In genomic region chr10:80468806-80469421, GRCh38 we compare ENCODE assay signal across 9 cellular contexts. TPM values are rescaled to one million over a fixed set of nuclear protein-coding genes. Genes with fewer than 3 reads are reported as not detected.
A peak's percentile ranks its signal among the peaks of the same experiment; 100 is the strongest.
DNase-seq lines count a peak whose midpoint lies in the region; ATAC-seq and FAIRE-seq lines count a peak whose summit lies in the region.
"Had no signal": no experiment of that assay in that cellular context is flagged by ENCODE, and none has a peak within 500 bp of the region (broad histone marks: within the 10 kb centered on the region; RNA-seq: fewer than 3 reads in every experiment).

No MANE protein-coding gene starts in this region.

- peaks cover 35% of the 10 kb centered on the region for H3K36me3 Mint-ChIP-seq in activated T-helper 1 cell treated with anti-CD3 and anti-CD28 coated beads, Interleukin-12 subunit alpha, Interleukin-12 subunit beta, Interleukin-2, Interleukin-4 antibody, amounts not matched to agents 30 ng/mL and 10 ng/mL and 1 ng/mL, durations not matched to agents 14 hours and 24 hours and 36 hours (ENCODE audit: low read depth)

- H3K4me3 Mint-ChIP-seq in activated T-helper 1 cell treated with anti-CD3 and anti-CD28 coated beads, Interleukin-12 subunit alpha, Interleukin-12 subunit beta, Interleukin-2, Interleukin-4 antibody, amounts not matched to agents 30 ng/mL and 10 ng/mL and 1 ng/mL, durations not matched to agents 14 hours and 24 hours and 36 hours, result peak overlapping the region; percentile 75

- H3K4me1 Mint-ChIP-seq in activated T-helper 1 cell treated with anti-CD3 and anti-CD28 coated beads, Interleukin-12 subunit alpha, Interleukin-12 subunit beta, Interleukin-2, Interleukin-4 antibody, amounts not matched to agents 30 ng/mL and 10 ng/mL and 1 ng/mL, durations not matched to agents 14 hours and 24 hours and 36 hours (ENCODE audit: low read depth), result peaks cover 97% of the 10 kb centered on the region

- peak overlapping the region; percentile 44 for H3K27ac ChIP-seq in temporal lobe (ENCODE audit: low read depth, low read length)

- FAIRE-seq in RCC 7860 (lab: Jason Lieb, UNC), result no peak

- ATAC-seq in left colon, result peak; percentile 67

- intact Hi-C loops in activated T-helper 1 cell treated with anti-CD3 and anti-CD28 coated beads, Interleukin-12 subunit alpha, Interleukin-12 subunit beta, Interleukin-2, Interleukin-4 antibody, amounts not matched to agents 30 ng/mL and 10 ng/mL and 1 ng/mL, durations not matched to agents 14 hours and 24 hours and 36 hours (cut with micrococcal nuclease), result loop anchor here (1.0 to 10.0 kb wide), 2 partner anchors 10 to 1224 kb away; no protein-coding TSS in a partner anchor
- intact Hi-C loops in left colon (cut with DNase I, micrococcal nuclease), result no loop called here

- no peaks in the 10 kb centered on the region for H3K27me3 Mint-ChIP-seq in activated T-helper 1 cell treated with anti-CD3 and anti-CD28 coated beads, Interleukin-12 subunit alpha, Interleukin-12 subunit beta, Interleukin-2, Interleukin-4 antibody, amounts not matched to agents 30 ng/mL and 10 ng/mL and 1 ng/mL, durations not matched to agents 14 hours and 24 hours and 36 hours (ENCODE audit: insufficient read depth)

- H3K9me3 Mint-ChIP-seq in activated T-helper 1 cell treated with anti-CD3 and anti-CD28 coated beads, Interleukin-12 subunit alpha, Interleukin-12 subunit beta, Interleukin-2, Interleukin-4 antibody, amounts not matched to agents 30 ng/mL and 10 ng/mL and 1 ng/mL, durations not matched to agents 14 hours and 24 hours and 36 hours, result no peaks in the 10 kb centered on the region

- DNase-seq in activated T-cell treated with anti-CD3 and anti-CD28 coated beads, Interleukin-2, amount 50 U/mL, for 1 hour, result peak; percentile 39
- no peak for DNase-seq in activated T-cell treated with anti-CD3 and anti-CD28 coated beads, Interleukin-2, amount 50 U/mL, for 48 hours
- no peak for DNase-seq in activated T-helper 1 cell treated with anti-CD3 and anti-CD28 coated beads, Interleukin-12 subunit alpha, Interleukin-12 subunit beta, Interleukin-2, Interleukin-4 antibody, amounts not matched to agents 30 ng/mL and 10 ng/mL and 1 ng/mL, durations not matched to agents 14 hours and 24 hours and 36 hours (ENCODE audit: low spot score)
- no peak for DNase-seq in left colon
- no peak for DNase-seq in NCI-H187 treated with DMSO at 0.1 percent for 48 hours (lab: John Stamatoyannopoulos, UW)
- no peak for DNase-seq in NCI-H2196 treated with DMSO at 0.1 percent for 48 hours (lab: John Stamatoyannopoulos, UW; ENCODE audit: unreplicated experiment)
- DNase-seq in RCC 7860 (ENCODE audit: low spot score), result no peak
- DNase-seq: activated CD4-positive, alpha-beta T cell treated with anti-CD3 and anti-CD28 coated beads for 48 hours had no signal

- H3K27ac Mint-ChIP-seq in activated T-helper 1 cell treated with anti-CD3 and anti-CD28 coated beads, Interleukin-12 subunit alpha, Interleukin-12 subunit beta, Interleukin-2, Interleukin-4 antibody, amounts not matched to agents 30 ng/mL and 10 ng/mL and 1 ng/mL, durations not matched to agents 14 hours and 24 hours and 36 hours, result peak overlapping the region; percentile 84

RNA-seq across cellular contexts. Expression of gene TSPAN14, which starts 14.8 kb away (rescaled TPM):
- total RNA-seq in activated T-helper 1 cell treated with anti-CD3 and anti-CD28 coated beads, Interleukin-12 subunit alpha, Interleukin-12 subunit beta, Interleukin-2, Interleukin-4 antibody, amounts not matched to agents 30 ng/mL and 10 ng/mL and 1 ng/mL, durations not matched to agents 14 hours and 24 hours and 36 hours, result 75.4 and 81.9 TPM in 2 replicates
- total RNA-seq in left colon (10 to 100 TPM; 85.6 TPM), temporal lobe (27.8 TPM)
